ENCODE assay signal across 1 cellular context in the genomic region with DNA sequence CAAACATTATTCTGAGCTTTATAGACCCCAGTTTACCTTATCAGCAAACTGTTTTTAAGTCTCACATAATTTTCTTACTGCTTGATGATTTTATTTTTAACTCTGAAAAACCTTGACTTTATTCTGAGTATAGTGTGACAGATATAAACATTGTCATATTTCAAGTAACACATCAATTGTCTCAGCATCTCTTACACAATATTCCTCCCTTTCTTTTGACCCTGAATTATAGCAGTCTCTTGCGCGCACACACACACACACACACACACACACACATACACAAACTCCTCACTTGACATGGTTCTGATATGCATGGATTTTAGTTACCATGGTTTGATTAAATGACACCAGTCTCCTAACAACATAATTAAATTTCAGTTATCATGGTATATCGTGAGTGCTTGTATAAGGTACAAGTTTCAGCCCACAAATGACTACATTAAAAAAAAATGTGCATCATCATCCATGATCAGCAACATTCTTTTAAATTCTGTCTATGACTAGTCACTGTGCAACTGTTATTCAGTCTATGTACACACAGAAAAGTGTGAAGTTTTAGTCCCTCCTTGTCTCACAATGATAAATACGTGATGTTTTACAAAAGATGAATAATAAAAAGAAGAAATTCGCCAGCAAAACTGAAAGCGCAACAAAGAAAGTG.
TF ChIP-seq lines count a peak whose summit lies in the region.

No MANE protein-coding gene starts in this region.

TF ChIP-seq in HepG2, 621 proteins besides CTCF, POLR2A, EP300 and RAD21 (continued from another document):
- peak; percentile 15; the same call in 1 of the 2 replicates for TF ChIP-seq CEBPB (IDR thresholded peaks at IDR 0.05; ENCODE audit: borderline replicate concordance, low read depth, low read length)
